In genomic region chr1:30164693-30165092, GRCh38 we compare ENCODE assay signal across 38 cellular contexts.
"Had no signal": no experiment of that assay in that cellular context is flagged by ENCODE, and none has a peak within 500 bp of the region (broad histone marks: within the 10 kb centered on the region; RNA-seq: fewer than 3 reads in every experiment).

No MANE protein-coding gene starts in this region.

- H3K36me3 Mint-ChIP-seq: activated naive CD4-positive, alpha-beta T cell treated with anti-CD3 and anti-CD28 coated beads, Interleukin-2, amount 10 ng/mL, durations not matched to agents 7 days and 5 days; activated naive CD4-positive, alpha-beta T cell treated with anti-CD3 and anti-CD28 coated beads, Interleukin-2, amount 50 U/mL, for 24 hours; activated naive CD4-positive, alpha-beta T cell treated with anti-CD3 and anti-CD28 coated beads, Interleukin-2, amount 50 U/mL, for 72 hours; activated naive CD8-positive, alpha-beta T cell; activated naive CD8-positive, alpha-beta T cell treated with anti-CD3 and anti-CD28 coated beads, Interleukin-2, amount 10 ng/mL, durations not matched to agents 7 days and 5 days; brain had no signal

- H3K4me1 Mint-ChIP-seq: activated naive CD4-positive, alpha-beta T cell treated with anti-CD3 and anti-CD28 coated beads, Interleukin-2, amount 10 ng/mL, durations not matched to agents 7 days and 5 days; activated naive CD4-positive, alpha-beta T cell treated with anti-CD3 and anti-CD28 coated beads, Interleukin-2, amount 50 U/mL, for 24 hours; activated naive CD8-positive, alpha-beta T cell treated with anti-CD3 and anti-CD28 coated beads, Interleukin-2, amount 10 ng/mL, durations not matched to agents 7 days and 5 days; activated naive CD8-positive, alpha-beta T cell treated with anti-CD3 and anti-CD28 coated beads, Interleukin-2, amount 50 U/mL, for 24 hours; brain; central memory CD8-positive, alpha-beta T cell had no signal

- H3K27ac ChIP-seq: adrenal gland, ascending aorta, body of pancreas, brain microvascular endothelial cell, breast epithelium, cardiac muscle cell had no signal

- H3K9me3 Mint-ChIP-seq: activated naive CD4-positive, alpha-beta T cell treated with anti-CD3 and anti-CD28 coated beads for 36 hours; activated naive CD4-positive, alpha-beta T cell treated with anti-CD3 and anti-CD28 coated beads, Interleukin-2, amount 10 ng/mL, durations not matched to agents 7 days and 5 days; activated naive CD4-positive, alpha-beta T cell treated with anti-CD3 and anti-CD28 coated beads, Interleukin-2, amount 50 U/mL, for 24 hours; activated naive CD4-positive, alpha-beta T cell treated with anti-CD3 and anti-CD28 coated beads, Interleukin-2, amount 50 U/mL, for 72 hours; activated naive CD8-positive, alpha-beta T cell treated with anti-CD3 and anti-CD28 coated beads, Interleukin-2, amount 10 ng/mL, durations not matched to agents 7 days and 5 days; activated naive CD8-positive, alpha-beta T cell treated with anti-CD3 and anti-CD28 coated beads, Interleukin-2, amount 50 U/mL, for 24 hours; activated T-cell treated with anti-CD3 and anti-CD28 coated beads, Interleukin-2, amount 50 U/mL, for 24 hours; activated T-cell treated with anti-CD3 and anti-CD28 coated beads, Interleukin-2, amount 50 U/mL, for 4 hours; activated T-cell treated with anti-CD3 and anti-CD28 coated beads, Interleukin-2, amount 50 U/mL, for 72 hours; activated T-helper 1 cell treated with anti-CD3 and anti-CD28 coated beads, Interleukin-12 subunit alpha, Interleukin-12 subunit beta, Interleukin-2, Interleukin-4 antibody, amounts not matched to agents 30 ng/mL and 10 ng/mL and 1 ng/mL, durations not matched to agents 14 hours and 24 hours and 36 hours; activated T-helper 17 cell treated with anti-CD3 and anti-CD28 coated beads, Interleukin-2, amount 50 U/mL, for 72 hours; activated T-helper 2 cell treated with anti-CD3 and anti-CD28 coated beads, Interferon-gamma antibody, Interleukin-2, Interleukin-4, amounts not matched to agents 10 μg/mL and 5 μg/mL and 100 μg/mL, durations not matched to agents 14 hours and 24 hours and 36 hours; brain; central memory CD8-positive, alpha-beta T cell had no signal

- H3K27ac Mint-ChIP-seq: activated naive CD4-positive, alpha-beta T cell treated with anti-CD3 and anti-CD28 coated beads for 36 hours; activated naive CD4-positive, alpha-beta T cell treated with anti-CD3 and anti-CD28 coated beads, Interleukin-2, amount 10 ng/mL, durations not matched to agents 7 days and 5 days; activated naive CD4-positive, alpha-beta T cell treated with anti-CD3 and anti-CD28 coated beads, Interleukin-2, amount 50 U/mL, for 24 hours; activated naive CD4-positive, alpha-beta T cell treated with anti-CD3 and anti-CD28 coated beads, Interleukin-2, amount 50 U/mL, for 72 hours; activated naive CD8-positive, alpha-beta T cell; activated naive CD8-positive, alpha-beta T cell treated with anti-CD3 and anti-CD28 coated beads, Interleukin-2, amount 10 ng/mL, durations not matched to agents 7 days and 5 days; activated naive CD8-positive, alpha-beta T cell treated with anti-CD3 and anti-CD28 coated beads, Interleukin-2, amount 50 U/mL, for 24 hours; activated T-cell treated with anti-CD3 and anti-CD28 coated beads, Interleukin-2, amount 50 U/mL, for 24 hours; activated T-cell treated with anti-CD3 and anti-CD28 coated beads, Interleukin-2, amount 50 U/mL, for 72 hours; activated T-helper 1 cell treated with anti-CD3 and anti-CD28 coated beads, Interleukin-12 subunit alpha, Interleukin-12 subunit beta, Interleukin-2, Interleukin-4 antibody, amounts not matched to agents 30 ng/mL and 10 ng/mL and 1 ng/mL, durations not matched to agents 14 hours and 24 hours and 36 hours; activated T-helper 17 cell treated with anti-CD3 and anti-CD28 coated beads, Interleukin-2, amount 50 U/mL, for 72 hours; activated T-helper 2 cell treated with anti-CD3 and anti-CD28 coated beads, Interferon-gamma antibody, Interleukin-2, Interleukin-4, amounts not matched to agents 10 μg/mL and 5 μg/mL and 100 μg/mL, durations not matched to agents 14 hours and 24 hours and 36 hours; brain had no signal

- H3K27me3 ChIP-seq: adrenal gland, ascending aorta, body of pancreas, brain microvascular endothelial cell, breast epithelium, cardiac muscle cell had no signal

- H3K4me1 ChIP-seq: adrenal gland, ascending aorta, body of pancreas, breast epithelium had no signal

- H3K4me3 Mint-ChIP-seq: activated naive CD4-positive, alpha-beta T cell treated with anti-CD3 and anti-CD28 coated beads for 36 hours; activated naive CD4-positive, alpha-beta T cell treated with anti-CD3 and anti-CD28 coated beads, Interleukin-2, amount 10 ng/mL, durations not matched to agents 7 days and 5 days; activated naive CD4-positive, alpha-beta T cell treated with anti-CD3 and anti-CD28 coated beads, Interleukin-2, amount 50 U/mL, for 24 hours; activated naive CD8-positive, alpha-beta T cell; activated naive CD8-positive, alpha-beta T cell treated with anti-CD3 and anti-CD28 coated beads, Interleukin-2, amount 10 ng/mL, durations not matched to agents 7 days and 5 days; activated naive CD8-positive, alpha-beta T cell treated with anti-CD3 and anti-CD28 coated beads, Interleukin-2, amount 50 U/mL, for 24 hours; activated T-cell treated with anti-CD3 and anti-CD28 coated beads, Interleukin-2, amount 50 U/mL, for 24 hours; activated T-cell treated with anti-CD3 and anti-CD28 coated beads, Interleukin-2, amount 50 U/mL, for 4 hours; activated T-cell treated with anti-CD3 and anti-CD28 coated beads, Interleukin-2, amount 50 U/mL, for 72 hours; activated T-helper 1 cell treated with anti-CD3 and anti-CD28 coated beads, Interleukin-12 subunit alpha, Interleukin-12 subunit beta, Interleukin-2, Interleukin-4 antibody, amounts not matched to agents 30 ng/mL and 10 ng/mL and 1 ng/mL, durations not matched to agents 14 hours and 24 hours and 36 hours; activated T-helper 17 cell treated with anti-CD3 and anti-CD28 coated beads, Interleukin-2, amount 50 U/mL, for 72 hours; brain; central memory CD8-positive, alpha-beta T cell had no signal

- H3K36me3 ChIP-seq: adrenal gland, ascending aorta, brain microvascular endothelial cell, breast epithelium, cardiac muscle cell had no signal

- H3K9me3 ChIP-seq: adrenal gland, ascending aorta, body of pancreas, breast epithelium had no signal

- H3K4me3 ChIP-seq: adrenal gland, ascending aorta, body of pancreas, breast epithelium, cardiac muscle cell had no signal

- DNase-seq: activated effector memory CD4-positive, alpha-beta T cell treated with anti-CD3 and anti-CD28 coated beads, Interleukin-2, amount 50 U/mL, for 16 hours; activated effector memory CD4-positive, alpha-beta T cell treated with Interleukin-2 at 50 U/mL for 16 hours; activated gamma-delta T cell; activated gamma-delta T cell treated with Interleukin-2 at 50 U/mL for 16 hours; activated naive CD4-positive, alpha-beta T cell; activated naive CD4-positive, alpha-beta T cell treated with anti-CD3 and anti-CD28 coated beads for 36 hours; activated naive CD4-positive, alpha-beta T cell treated with anti-CD3 and anti-CD28 coated beads, Interleukin-2, amount 10 ng/mL, durations not matched to agents 7 days and 5 days; activated naive CD4-positive, alpha-beta T cell treated with anti-CD3 and anti-CD28 coated beads, Interleukin-2, amount 50 U/mL, for 16 hours; activated naive CD4-positive, alpha-beta T cell treated with Interleukin-2 at 50 U/mL for 16 hours; activated naive CD8-positive, alpha-beta T cell treated with anti-CD3 and anti-CD28 coated beads, Interleukin-2, amount 10 ng/mL, durations not matched to agents 7 days and 5 days; activated naive CD8-positive, alpha-beta T cell treated with anti-CD3 and anti-CD28 coated beads, Interleukin-2, amount 50 U/mL, for 24 hours; activated T-cell treated with anti-CD3 and anti-CD28 coated beads for 4 hours; activated T-cell treated with anti-CD3 and anti-CD28 coated beads, Interleukin-2, amount 50 U/mL, for 1 hour; activated T-cell treated with anti-CD3 and anti-CD28 coated beads, Interleukin-2, amount 50 U/mL, for 24 hours; activated T-cell treated with anti-CD3 and anti-CD28 coated beads, Interleukin-2, amount 50 U/mL, for 4 hours; activated T-cell treated with anti-CD3 and anti-CD28 coated beads, Interleukin-2, amount 50 U/mL, for 48 hours; activated T-cell treated with anti-CD3 and anti-CD28 coated beads, Interleukin-2, amount 50 U/mL, for 72 hours; adrenal gland; amniotic stem cell; amygdala; anterior cingulate cortex; aorta; body of pancreas; brain microvascular endothelial cell; caudate nucleus; central memory CD4-positive, alpha-beta T cell; cerebellar nuclear complex had no signal
